ENCODE assay signal across 18 cellular contexts in the genomic region with DNA sequence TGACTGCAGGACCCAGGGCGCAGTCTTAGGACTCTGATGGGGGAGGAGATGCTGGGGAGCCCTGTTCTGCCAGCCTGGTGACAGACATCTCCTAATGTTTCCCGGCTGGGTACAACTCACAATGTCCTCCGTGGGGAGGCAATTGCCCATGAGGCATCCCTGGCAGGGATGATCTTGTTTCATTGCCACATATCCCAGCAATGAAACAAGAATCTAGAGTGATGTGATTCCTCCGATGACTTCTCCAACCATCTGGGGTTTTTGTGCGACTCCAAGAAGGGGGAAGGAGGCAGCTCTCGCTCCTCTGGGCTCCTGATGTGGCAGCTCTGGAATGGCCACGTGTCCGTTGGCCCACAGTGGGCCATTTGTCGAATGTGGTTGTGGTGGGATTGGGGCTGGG.
A peak's percentile ranks its signal among the peaks of the same experiment; 100 is the strongest.
DNase-seq lines count a peak whose midpoint lies in the region; ATAC-seq, FAIRE-seq and TF ChIP-seq lines count a peak whose summit lies in the region.
"Had no signal": no experiment of that assay in that cellular context is flagged by ENCODE, and none has a peak within 500 bp of the region (broad histone marks: within the 10 kb centered on the region; RNA-seq: fewer than 3 reads in every experiment).

No MANE protein-coding gene starts in this region.

- H3K4me3 ChIP-seq in gastroesophageal sphincter (no peak overlapping the region), HepG2 (replicated peaks in 1 of 3; ENCODE audit: insufficient read depth in 1 of 3, low read depth in 2 of 3, low read length in 3 of 3) (no peak overlapping the region)
- H3K4me3 ChIP-seq: prostate gland had no signal

- peaks cover 84% of the 10 kb centered on the region for H3K79me2 ChIP-seq in HepG2 (ENCODE audit: insufficient read depth, low read length)

- no peak overlapping the region for H2AFZ ChIP-seq in HepG2 (ENCODE audit: low read length)

- WGBS in gastroesophageal sphincter (ENCODE audit: low coverage in 1 of 2), 2 donors = 90% methylated on average over 2 of the region's 9 CpGs; no CpG with 5 or more reads in 1 of the 2 donors
- WGBS in HepG2 (ENCODE audit: low lambda C conversion rate) = 99% methylated on average over 9 of the region's 9 CpGs

- H3K27ac Mint-ChIP-seq in activated naive CD4-positive, alpha-beta T cell treated with anti-CD3 and anti-CD28 coated beads, Interleukin-2, amount 10 ng/mL, durations not matched to agents 7 days and 5 days = peak overlapping the region; percentile 64
- no peak overlapping the region for H3K27ac Mint-ChIP-seq in activated naive CD4-positive, alpha-beta T cell treated with anti-CD3 and anti-CD28 coated beads, Interleukin-2, amount 50 U/mL, for 72 hours
- peak overlapping the region; percentile 67 for H3K27ac Mint-ChIP-seq in T-helper 17 cell
- peak overlapping the region; percentile 95 for H3K27ac Mint-ChIP-seq in stimulated activated memory B cell treated with anti-CD40 and anti-IgM and Interleukin-4, amounts not matched to agents 10 μg/mL and 1 μg/mL and 100 μg/mL, for 72 hours
- H3K27ac Mint-ChIP-seq: natural killer cell treated with Interleukin-12 subunit alpha and Interleukin-12 subunit beta and Interleukin-15 and Interleukin-18, amount 100 ng/mL, for 72 hours had no signal

- DNase-seq in activated naive CD4-positive, alpha-beta T cell treated with anti-CD3 and anti-CD28 coated beads, Interleukin-2, amount 10 ng/mL, durations not matched to agents 7 days and 5 days = no peak
- no peak for DNase-seq in activated naive CD4-positive, alpha-beta T cell treated with anti-CD3 and anti-CD28 coated beads, Interleukin-2, amount 50 U/mL, for 72 hours (ENCODE audit: low spot score in 2 of 2)
- DNase-seq in T-helper 17 cell (no peak), hippocampal formation (lab: John Stamatoyannopoulos, UW) (no peak), HepG2 (ENCODE audit: low spot score) (no peak), NCI-H146 (lab: John Stamatoyannopoulos, UW) (no peak)
- DNase-seq: anterior cingulate cortex; immature natural killer cell; NCI-H1417 treated with DMSO at 0.1 percent for 48 hours; NCI-H226; NK-92 treated with Interleukin-12 subunit alpha and Interleukin-12 subunit beta, amount 100 ng/mL, for 24 hours; stimulated activated CD4-positive, alpha-beta T cell treated with anti-CD3 and anti-CD28 coated beads, Interleukin-12 subunit alpha, Interleukin-12 subunit beta, amount 100 ng/mL, for 4 hours; stimulated activated naive B cell treated with anti-CD40 and anti-IgM and Interleukin-4, amounts not matched to agents 10 μg/mL and 1 μg/mL and 100 μg/mL, for 72 hours had no signal

- no peak for FAIRE-seq in HepG2 (lab: Jason Lieb, UNC)
- FAIRE-seq: A204.1 had no signal

- no peak for ATAC-seq in activated naive CD4-positive, alpha-beta T cell treated with anti-CD3 and anti-CD28 coated beads, Interleukin-2, amount 50 U/mL, for 72 hours
- no peak for ATAC-seq in T-helper 17 cell
- ATAC-seq in gastroesophageal sphincter = no peak
- ATAC-seq in stimulated activated memory B cell treated with anti-CD40 and anti-IgM and Interleukin-4, amounts not matched to agents 10 μg/mL and 1 μg/mL and 100 μg/mL, for 72 hours = no peak
- no peak for ATAC-seq in HepG2
- ATAC-seq: natural killer cell treated with Interleukin-12 subunit alpha and Interleukin-12 subunit beta and Interleukin-15 and Interleukin-18, amount 100 ng/mL, for 72 hours; stimulated activated naive B cell treated with anti-CD40 and anti-IgM and Interleukin-4, amounts not matched to agents 10 μg/mL and 1 μg/mL and 100 μg/mL, for 72 hours had no signal

- H3K27ac ChIP-seq in gastroesophageal sphincter (peak overlapping the region in 3 of 4 donors; percentile 58 to 96 (median 91)), HepG2 (ENCODE audit: extremely low read length, insufficient read depth, low read length) (no peak overlapping the region)

- peaks cover 21 to 100% (median 50%) of the 10 kb centered on the region in 3 donors for H3K4me1 ChIP-seq in gastroesophageal sphincter
- H3K4me1 ChIP-seq in HepG2 (ENCODE audit: insufficient read depth, low read length) = peaks cover 79% of the 10 kb centered on the region

- no peaks in the 10 kb centered on the region for H3K9me3 ChIP-seq in T-helper 17 cell (ENCODE audit: control insufficient read depth, low read length, poor library complexity, severe bottlenecking)
- H3K9me3 ChIP-seq in gastroesophageal sphincter = no peaks in the 10 kb centered on the region
- H3K9me3 ChIP-seq in HepG2 (ENCODE audit: low read length) = no peaks in the 10 kb centered on the region
- H3K9me3 ChIP-seq: prostate gland had no signal

- TF ChIP-seq EP300 in gastroesophageal sphincter (IDR thresholded peaks at IDR 0.05) (no peak), HepG2 (IDR thresholded peaks at IDR 0.05; ENCODE audit: low read depth in 2 of 2, low read length in 2 of 2) (no peak), HepG2 (CRISPR knock-in tag; IDR thresholded peaks at IDR 0.05; ENCODE audit: borderline replicate concordance) (no peak)

- TF ChIP-seq POLR2A in gastroesophageal sphincter (IDR thresholded peaks at IDR 0.05) = no peak
- no peak for TF ChIP-seq POLR2A in HepG2 (IDR thresholded peaks at IDR 0.05; ENCODE audit: insufficient read depth in 1 of 2, low read depth in 2 of 2, low read length in 2 of 2)

- TF ChIP-seq CTCF in gastroesophageal sphincter (IDR thresholded peaks at IDR 0.05) (no peak), HepG2 (CRISPR knock-in tag; IDR thresholded peaks at IDR 0.05) (no peak)

- intact Hi-C loops in HepG2 (cut with micrococcal nuclease; ENCODE audit: unreplicated experiment) = no loop called here

- no peaks in the 10 kb centered on the region for H3K36me3 ChIP-seq in gastroesophageal sphincter
- H3K36me3 ChIP-seq in HepG2 (replicated peaks in 1 of 2; ENCODE audit: control insufficient read depth in 1 of 2, insufficient read depth in 2 of 2, low read length in 2 of 2) = peaks cover 14 to 35% of the 10 kb centered on the region in 2 experiments; a peak in 4 of 5 replicates
- H3K36me3 ChIP-seq: prostate gland had no signal

- in situ Hi-C loops in HepG2 (cut with HindIII; ENCODE audit: extremely low pct_ligation_motif_present, low pct_unique_long_range_greater_than_20kb) = no loop called here

- H3K4me3 Mint-ChIP-seq in activated naive CD4-positive, alpha-beta T cell treated with anti-CD3 and anti-CD28 coated beads, Interleukin-2, amount 10 ng/mL, durations not matched to agents 7 days and 5 days = no peak overlapping the region
- no peak overlapping the region for H3K4me3 Mint-ChIP-seq in T-helper 17 cell
- H3K4me3 Mint-ChIP-seq in stimulated activated memory B cell treated with anti-CD40 and anti-IgM and Interleukin-4, amounts not matched to agents 10 μg/mL and 1 μg/mL and 100 μg/mL, for 72 hours = no peak overlapping the region
- H3K4me3 Mint-ChIP-seq: immature natural killer cell; natural killer cell treated with Interleukin-12 subunit alpha and Interleukin-12 subunit beta and Interleukin-15 and Interleukin-18, amount 100 ng/mL, for 72 hours; stimulated activated naive B cell treated with anti-CD40 and anti-IgM and Interleukin-4, amounts not matched to agents 10 μg/mL and 1 μg/mL and 100 μg/mL, for 72 hours had no signal

- TF ChIP-seq RAD21 in HepG2 (CRISPR knock-in tag; IDR thresholded peaks at IDR 0.05) = no peak

- H3K4me1 Mint-ChIP-seq in activated naive CD4-positive, alpha-beta T cell treated with anti-CD3 and anti-CD28 coated beads, Interleukin-2, amount 10 ng/mL, durations not matched to agents 7 days and 5 days = peaks cover 94% of the 10 kb centered on the region
- H3K4me1 Mint-ChIP-seq in T-helper 17 cell = peaks cover 54% of the 10 kb centered on the region
- H3K4me1 Mint-ChIP-seq in stimulated activated memory B cell treated with anti-CD40 and anti-IgM and Interleukin-4, amounts not matched to agents 10 μg/mL and 1 μg/mL and 100 μg/mL, for 72 hours = peaks cover 53% of the 10 kb centered on the region

- H3K9me3 Mint-ChIP-seq in activated naive CD4-positive, alpha-beta T cell treated with anti-CD3 and anti-CD28 coated beads, Interleukin-2, amount 10 ng/mL, durations not matched to agents 7 days and 5 days = no peaks in the 10 kb centered on the region
- no peaks in the 10 kb centered on the region for H3K9me3 Mint-ChIP-seq in activated naive CD4-positive, alpha-beta T cell treated with anti-CD3 and anti-CD28 coated beads, Interleukin-2, amount 50 U/mL, for 72 hours
- H3K9me3 Mint-ChIP-seq in stimulated activated memory B cell treated with anti-CD40 and anti-IgM and Interleukin-4, amounts not matched to agents 10 μg/mL and 1 μg/mL and 100 μg/mL, for 72 hours = no peaks in the 10 kb centered on the region
- H3K9me3 Mint-ChIP-seq: immature natural killer cell; natural killer cell treated with Interleukin-12 subunit alpha and Interleukin-12 subunit beta and Interleukin-15 and Interleukin-18, amount 100 ng/mL, for 72 hours; stimulated activated naive B cell treated with anti-CD40 and anti-IgM and Interleukin-4, amounts not matched to agents 10 μg/mL and 1 μg/mL and 100 μg/mL, for 72 hours had no signal

- peaks cover 44% of the 10 kb centered on the region for H4K20me1 ChIP-seq in HepG2 (ENCODE audit: insufficient read depth, low read length)

- no TSS peak for BruUV-seq in HepG2 (replicated peaks; lab: Mats Ljungman, UMichigan)

- H3K9ac ChIP-seq in HepG2 (ENCODE audit: insufficient read depth, low read depth, low read length) = no peak overlapping the region

- CTCF ChIA-PET in activated naive CD4-positive, alpha-beta T cell treated with anti-CD3 and anti-CD28 coated beads, Interleukin-2, amount 10 ng/mL, durations not matched to agents 7 days and 5 days (lab: Charles Lee) = no interaction called here
- CTCF ChIA-PET in HepG2 (lab: Yijun Ruan, JAX; ENCODE audit: low intra/inter-chr PET ratio, low total read pairs) = no interaction called here

- POLR2A ChIA-PET in HepG2 (lab: Yijun Ruan, JAX) = no interaction called here

- H3K4me2 ChIP-seq in HepG2 (ENCODE audit: low read depth, low read length) = no peak overlapping the region

- H3K27me3 ChIP-seq in gastroesophageal sphincter (no peaks in the 10 kb centered on the region), HepG2 (ENCODE audit: control insufficient read depth in 1 of 2, insufficient read depth in 2 of 2, low read length in 2 of 2) (no peaks in the 10 kb centered on the region)

- peaks cover 67% of the 10 kb centered on the region for H3K36me3 Mint-ChIP-seq in activated naive CD4-positive, alpha-beta T cell treated with anti-CD3 and anti-CD28 coated beads, Interleukin-2, amount 10 ng/mL, durations not matched to agents 7 days and 5 days
- H3K36me3 Mint-ChIP-seq in activated naive CD4-positive, alpha-beta T cell treated with anti-CD3 and anti-CD28 coated beads, Interleukin-2, amount 50 U/mL, for 72 hours = no peaks in the 10 kb centered on the region
- no peaks in the 10 kb centered on the region for H3K36me3 Mint-ChIP-seq in T-helper 17 cell (ENCODE audit: low read depth)
- H3K36me3 Mint-ChIP-seq in stimulated activated memory B cell treated with anti-CD40 and anti-IgM and Interleukin-4, amounts not matched to agents 10 μg/mL and 1 μg/mL and 100 μg/mL, for 72 hours = peaks cover 6% of the 10 kb centered on the region
- H3K36me3 Mint-ChIP-seq: natural killer cell treated with Interleukin-12 subunit alpha and Interleukin-12 subunit beta and Interleukin-15 and Interleukin-18, amount 100 ng/mL, for 72 hours had no signal

- no peaks in the 10 kb centered on the region for H3K27me3 Mint-ChIP-seq in activated naive CD4-positive, alpha-beta T cell treated with anti-CD3 and anti-CD28 coated beads, Interleukin-2, amount 10 ng/mL, durations not matched to agents 7 days and 5 days
- no peaks in the 10 kb centered on the region for H3K27me3 Mint-ChIP-seq in T-helper 17 cell
- H3K27me3 Mint-ChIP-seq in stimulated activated memory B cell treated with anti-CD40 and anti-IgM and Interleukin-4, amounts not matched to agents 10 μg/mL and 1 μg/mL and 100 μg/mL, for 72 hours = no peaks in the 10 kb centered on the region
- H3K27me3 Mint-ChIP-seq: natural killer cell treated with Interleukin-12 subunit alpha and Interleukin-12 subunit beta and Interleukin-15 and Interleukin-18, amount 100 ng/mL, for 72 hours; stimulated activated naive B cell treated with anti-CD40 and anti-IgM and Interleukin-4, amounts not matched to agents 10 μg/mL and 1 μg/mL and 100 μg/mL, for 72 hours had no signal

Comparison
In these comparisons a context has a peak if more than half of its experiments do, and no peak if none do; other contexts are left out.
1. H3K27ac Mint-ChIP-seq: peak in activated naive CD4-positive, alpha-beta T cell treated with anti-CD3 and anti-CD28 coated beads, Interleukin-2, amount 10 ng/mL, durations not matched to agents 7 days and 5 days (single experiment), T-helper 17 cell (single experiment) and stimulated activated memory B cell treated with anti-CD40 and anti-IgM and Interleukin-4, amounts not matched to agents 10 μg/mL and 1 μg/mL and 100 μg/mL, for 72 hours (single experiment); none in activated naive CD4-positive, alpha-beta T cell treated with anti-CD3 and anti-CD28 coated beads, Interleukin-2, amount 50 U/mL, for 72 hours (0 of 2).